8 cellular contexts compared by ENCODE assay signal in genomic region chr10:45420453-45421192, GRCh38. TPM values are rescaled to one million over a fixed set of nuclear protein-coding genes. Genes with fewer than 3 reads are reported as not detected.
DNase-seq lines count a peak whose midpoint lies in the region; ATAC-seq, FAIRE-seq and TF ChIP-seq lines count a peak whose summit lies in the region.

No MANE protein-coding gene starts in this region.

- intact Hi-C loops in K562 (cut with micrococcal nuclease): no loop called here

- no peaks in the 10 kb centered on the region for H3K79me2 ChIP-seq in K562 (ENCODE audit: control insufficient read depth, insufficient read depth, low read length)

- peaks cover 0 to 8% of the 10 kb centered on the region in 2 experiments; a peak in 1 of 5 replicates for H3K27me3 ChIP-seq in K562 (ENCODE audit: control insufficient read depth in 2 of 2, insufficient read depth in 2 of 2, low read length in 2 of 2)

- H3K9me1 ChIP-seq in K562 (ENCODE audit: control insufficient read depth, insufficient read depth, low read length): no peaks in the 10 kb centered on the region

- TF ChIP-seq CTCF in K562 (IDR thresholded peaks at IDR 0.05 in 2 of 3, conservative IDR thresholded peaks at IDR 0.05 in 1 of 3; ENCODE audit: insufficient read depth in 2 of 3, low read depth in 1 of 3, low read length in 3 of 3): no peak

- peak; percentile 49 for FAIRE-seq in K562 (lab: Jason Lieb, UNC)

- DNase-seq in EL (peak; percentile 27), HT1080 (ENCODE audit: low read depth) (peak; percentile 55), SHP77 (lab: John Stamatoyannopoulos, UW) (peak; percentile 49 to 58), K562 (ENCODE audit: extremely low read depth in 1 of 4, low spot score in 3 of 4) (peak in 1 of 4 experiments; percentile 8), left lobe of liver (ENCODE audit: low spot score) (no peak)
- DNase-seq in stimulated activated CD8-positive, alpha-beta memory T cell treated with anti-CD3 and anti-CD28 coated beads, Interleukin-7, amount 100 ng/mL, for 1 hour (ENCODE audit: low read depth in 2 of 2): peak; percentile 24 to 35
- DNase-seq in NK-92 treated with Interleukin-12 subunit alpha and Interleukin-12 subunit beta, amount 100 ng/mL, for 24 hours (lab: John Stamatoyannopoulos, UW): no peak

- peak overlapping the region in 1 of 2 experiments; percentile 66; a peak in 2 of 4 replicates for H3K9ac ChIP-seq in K562 (ENCODE audit: insufficient read depth in 1 of 2, low read depth in 2 of 2, low read length in 2 of 2)

- WGBS in K562 (ENCODE audit: insufficient coverage, low coverage, missing lambda C conversion rate): 36% methylated on average over 16 of the region's 16 CpGs

- H3K4me1 ChIP-seq in K562 (replicated peaks in 1 of 2; ENCODE audit: control insufficient read depth in 2 of 2, insufficient read depth in 2 of 2, low read length in 2 of 2): peaks cover 12 to 28% of the 10 kb centered on the region in 2 experiments; a peak in 4 of 5 replicates

- H2AFZ ChIP-seq in K562 (ENCODE audit: low read depth, low read length): peak overlapping the region; percentile 22; the same call in 1 of the 2 replicates

- peak; percentile 51 for ATAC-seq in GM21390 (IDR thresholded peaks at IDR 0.05; ENCODE audit: unreplicated experiment)
- ATAC-seq in K562: no peak
- ATAC-seq in left lobe of liver: peak; percentile 48

- no TSS peak for BruUV-seq in K562 (replicated peaks; lab: Mats Ljungman, UMichigan)

- TF ChIP-seq POLR2A in K562 (conservative IDR thresholded peaks at IDR 0.05): no peak

- H3K9me3 ChIP-seq in K562 (replicated peaks; ENCODE audit: control insufficient read depth, insufficient read depth, low read depth, low read length): no peaks in the 10 kb centered on the region

- TF ChIP-seq EP300 in K562 (IDR thresholded peaks at IDR 0.05; ENCODE audit: low read length): no peak

- TF ChIP-seq RAD21 in K562 (CRISPR knock-in tag; conservative IDR thresholded peaks at IDR 0.05 in 1 of 2, IDR thresholded peaks at IDR 0.05 in 1 of 2): no peak

- H3K36me3 ChIP-seq in K562 (ENCODE audit: control insufficient read depth, insufficient read depth, low read length): no peaks in the 10 kb centered on the region

- no peak overlapping the region for H3K27ac ChIP-seq in K562 (ENCODE audit: extremely low read depth, low read depth, low read length)

- CTCF ChIA-PET in K562 (lab: Yijun Ruan, JAX; ENCODE audit: low intra/inter-chr PET ratio): no interaction called here

- POLR2A ChIA-PET in K562 (lab: Yijun Ruan, JAX): interaction anchor here (1.0 to 1.2 kb wide), 2 partner anchors 14 to 186 kb away, joined by 3 read pairs; no protein-coding TSS in a partner anchor

- H4K20me1 ChIP-seq in K562 (replicated peaks; ENCODE audit: control insufficient read depth, insufficient read depth, low read length): no peaks in the 10 kb centered on the region

- no peak overlapping the region for H3K4me3 ChIP-seq in K562

- in situ Hi-C loops in K562 (cut with MboI): no loop called here

- 0 out of 2 replicates have a peak overlapping the region, but pooled peaks have one; percentile 8 for H3K4me2 ChIP-seq in K562 (ENCODE audit: insufficient read depth, low read length)

TF ChIP-seq in K562, 482 proteins besides CTCF, POLR2A, EP300 and RAD21:
- peak; percentile 39; the same call in 1 of the 2 replicates for TF ChIP-seq NFIC (IDR thresholded peaks at IDR 0.05)
- 0 out of 2 replicates have a peak, but pooled peaks have one; percentile 3 for TF ChIP-seq TFAP4 (CRISPR knock-in tag; IDR thresholded peaks at IDR 0.05; ENCODE audit: borderline replicate concordance)
- no peak for TF ChIP-seq ELF1 (tag; IDR thresholded peaks at IDR 0.05)
- peak; percentile 7; the same call in 1 of the 2 replicates for TF ChIP-seq SPI1 (IDR thresholded peaks at IDR 0.05; ENCODE audit: borderline replicate concordance, low read depth, low read length)
TF ChIP-seq in K562: peak in this region for 3.

RNA-seq across cellular contexts. Expression of gene ALOX5, which starts 46.6 kb away (rescaled TPM):
- total RNA-seq in HT1080 (2014; rRNA removed; shearing (Covaris generic)): not detected in 2 replicates
- polyA plus RNA-seq in HT1080 (2015; cell fraction: cytosol; rRNA removed): not detected in 2 replicates
- not detected in 2 replicates for polyA plus RNA-seq in HT1080 (2015; cell fraction: nucleus; rRNA removed)
- 3.5 and 4.3 TPM in 2 replicates for total RNA-seq in K562 (2011; cell fraction: chromatin; rRNA removed; ENCODE audit: low replicate concordance)
- 2.2 and 3.8 TPM in 2 replicates for total RNA-seq in K562 (2011; cell fraction: nucleolus; rRNA removed)
- 2.5 and 2.6 TPM in 2 replicates for total RNA-seq in K562 (2011; cell fraction: nucleoplasm; rRNA removed)
- total RNA-seq in K562 (2014; rRNA removed) (1.1 and 1.9 TPM in 2 replicates), K562 (2014; rRNA removed; fragmentation: Illumina TruSeq; extraction: Trizol) (0.51 and 0.73 TPM in 2 replicates), K562 (2015; rRNA removed; fragmentation: Illumina TruSeq; extraction: Trizol) (1.8 and 1.9 TPM in 2 replicates), K562 (2021) (0.92 and 2.0 TPM in 2 replicates), left lobe of liver (4.8 TPM)
- polyA plus RNA-seq in K562 (2011; rRNA removed) (0.74 and 6.5 TPM in 2 replicates), K562 (2014; fragmentation: Illumina TruSeq; extraction: Trizol) (1.4 and 1.5 TPM in 2 replicates), K562 (2014; fragmentation: Nextera tagmentation; extraction: Ambion mirVana) (under 1 TPM; 0.10 to 0.13 TPM), K562 (2014; rRNA removed) (1.6 and 2.4 TPM in 2 replicates)
- polyA plus RNA-seq in K562 (2011; cell fraction: cytosol; rRNA removed): 0.61 and 3.8 TPM in 2 replicates
- polyA plus RNA-seq in K562 (2011; cell fraction: nucleus; rRNA removed): 10.6 and 47.2 TPM in 2 replicates
- polyA plus RNA-seq in K562 (2012): 4.9 and 23.7 TPM in 2 replicates
- 0.46 and 3.2 TPM in 2 replicates for polyA minus RNA-seq in K562 (2011; rRNA and poly(A)+ RNA removed)
- polyA minus RNA-seq in K562 (2011; cell fraction: cytosol; rRNA and poly(A)+ RNA removed): 2.5 TPM in 1 of 2 replicates, not detected in the other
- polyA minus RNA-seq in K562 (2011; cell fraction: nucleus; rRNA and poly(A)+ RNA removed): 2.0 and 18.2 TPM in 2 replicates

Comparison
In these comparisons a context has a peak if more than half of its experiments do, and no peak if none do; other contexts are left out.
1. DNase-seq: peak in EL (single experiment), HT1080 (single experiment), SHP77 (2 of 2) and stimulated activated CD8-positive, alpha-beta memory T cell treated with anti-CD3 and anti-CD28 coated beads, Interleukin-7, amount 100 ng/mL, for 1 hour (2 of 2); none in left lobe of liver (single experiment) and NK-92 treated with Interleukin-12 subunit alpha and Interleukin-12 subunit beta, amount 100 ng/mL, for 24 hours (single experiment).